ENCODE assay signal across 19 cellular contexts in the genomic region with DNA sequence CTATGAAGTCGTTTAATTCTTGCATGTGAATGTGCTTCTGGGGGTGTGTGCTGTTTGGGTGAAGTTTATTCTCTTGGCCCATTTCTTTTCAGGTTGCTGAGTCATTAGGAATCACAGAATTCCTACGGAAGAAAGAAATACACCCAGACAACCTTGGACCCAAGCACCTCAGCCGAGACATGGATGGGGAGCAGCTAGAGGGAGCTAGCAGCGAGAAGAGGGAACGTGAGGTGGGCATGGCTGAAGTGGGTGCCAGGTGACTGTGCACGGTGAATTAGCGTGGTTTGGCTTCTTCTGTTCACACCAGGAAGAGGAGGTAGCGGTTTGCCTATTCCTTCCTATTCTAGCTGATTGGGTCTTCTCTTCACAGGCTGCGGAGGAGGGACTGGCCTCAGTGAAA. TPM values are rescaled to one million over a fixed set of nuclear protein-coding genes. Genes with fewer than 3 reads are reported as not detected.
DNase-seq lines count a peak whose midpoint lies in the region; ATAC-seq, FAIRE-seq and TF ChIP-seq lines count a peak whose summit lies in the region.
"Had no signal": no experiment of that assay in that cellular context is flagged by ENCODE, and none has a peak within 500 bp of the region (broad histone marks: within the 10 kb centered on the region; RNA-seq: fewer than 3 reads in every experiment).

No MANE protein-coding gene starts in this region.

- H3K27ac Mint-ChIP-seq in endothelial cell (ENCODE audit: unreplicated experiment), result no peak overlapping the region

- no peaks in the 10 kb centered on the region for H3K9me3 ChIP-seq in HUES64 (ENCODE audit: insufficient read depth, low read depth, low read length)
- no peaks in the 10 kb centered on the region for H3K9me3 ChIP-seq in upper lobe of right lung
- H3K9me3 ChIP-seq: BE2C, SK-N-SH had no signal

- no peak for FAIRE-seq in D721Med (lab: Jason Lieb, UNC)

- H3K36me3 Mint-ChIP-seq in endothelial cell (ENCODE audit: low read depth, unreplicated experiment), result peaks cover 34% of the 10 kb centered on the region

- no peak overlapping the region for H3K9ac ChIP-seq in HUES64 (ENCODE audit: low read depth, low read length)
- H3K9ac ChIP-seq: SK-N-SH had no signal

- H3K4me3 Mint-ChIP-seq in endothelial cell (ENCODE audit: unreplicated experiment), result peak overlapping the region; percentile 6

- intact Hi-C loops in upper lobe of right lung (cut with DNase I), result no loop called here

- H3K27ac ChIP-seq in HUES64 (ENCODE audit: low read depth, low read length) (peak overlapping the region; percentile 18; the same call in 1 of the 2 replicates), angular gyrus (ENCODE audit: low read depth, low read length) (peak overlapping the region; percentile 30), upper lobe of right lung (no peak overlapping the region)
- H3K27ac ChIP-seq: HL-60, PC-9 had no signal

- H3K27me3 Mint-ChIP-seq in endothelial cell (ENCODE audit: unreplicated experiment), result peaks cover 2% of the 10 kb centered on the region

- DNase-seq in endothelial cell (ENCODE audit: low spot score), result no peak
- DNase-seq in upper lobe of right lung, result peak; percentile 31
- no peak for DNase-seq in D721Med (ENCODE audit: insufficient read length, low spot score)
- DNase-seq in NCI-H82 treated with DMSO at 0.1 percent for 48 hours (lab: John Stamatoyannopoulos, UW; ENCODE audit: unreplicated experiment), result no peak
- no peak for DNase-seq in NCI-H774 (lab: John Stamatoyannopoulos, UW)
- DNase-seq: BE2C, DMS79, HCEC 1CT, KG1, NCI-H1092, NCI-H1436, NCI-H1930, NCI-H69, SIG-M5, SK-N-SH had no signal

- H3K36me3 ChIP-seq in HUES64 (ENCODE audit: insufficient read depth, low read length) (peaks cover 62% of the 10 kb centered on the region), upper lobe of right lung (peaks cover 56% of the 10 kb centered on the region)

- no peaks in the 10 kb centered on the region for H3K9me3 Mint-ChIP-seq in endothelial cell (ENCODE audit: unreplicated experiment)

- 89% methylated on average over 9 of the region's 9 CpGs for WGBS in HUES64

- H3K27me3 ChIP-seq in HUES64 (ENCODE audit: insufficient read depth, low read length) (no peaks in the 10 kb centered on the region), upper lobe of right lung (no peaks in the 10 kb centered on the region)
- H3K27me3 ChIP-seq: BE2C had no signal

- H3K4me3 ChIP-seq in HUES64 (ENCODE audit: low read length), result no peak overlapping the region
- H3K4me3 ChIP-seq in upper lobe of right lung, result no peak overlapping the region
- H3K4me3 ChIP-seq: PC-9 had no signal

- peaks cover 7% of the 10 kb centered on the region for H3K4me1 Mint-ChIP-seq in endothelial cell (ENCODE audit: unreplicated experiment)

- TF ChIP-seq CTCF in endothelial cell (IDR thresholded peaks at IDR 0.05; ENCODE audit: unreplicated experiment) (no peak), upper lobe of right lung (IDR thresholded peaks at IDR 0.05) (no peak), D721Med (IDR thresholded peaks at IDR 0.05; ENCODE audit: insufficient read depth, missing control alignments) (no peak)

- no peak for ATAC-seq in upper lobe of right lung

- no peaks in the 10 kb centered on the region for H3K4me1 ChIP-seq in HUES64 (ENCODE audit: insufficient read depth, low read length)
- no peaks in the 10 kb centered on the region for H3K4me1 ChIP-seq in upper lobe of right lung
- H3K4me1 ChIP-seq: BE2C had no signal

RNA-seq across cellular contexts. Expression of gene ZNF839, which starts 19.2 kb away (rescaled TPM):
- 6.9 TPM for polyA plus RNA-seq in HUES64 (2013, experiment 1 of 2)
- 10.3 TPM for polyA plus RNA-seq in HUES64 (2013, experiment 2 of 2)
- total RNA-seq in endothelial cell (ENCODE audit: unreplicated experiment), result 18.5 TPM
- 10.1 TPM for total RNA-seq in upper lobe of right lung

RNA-seq across cellular contexts. Expression of gene CINP, which starts 24.0 kb away (rescaled TPM):
- 31.7 TPM for polyA plus RNA-seq in HUES64 (2013, experiment 1 of 2)
- 34.2 TPM for polyA plus RNA-seq in HUES64 (2013, experiment 2 of 2)
- total RNA-seq in endothelial cell (ENCODE audit: unreplicated experiment) (26.1 TPM), upper lobe of right lung (34.4 TPM)

RNA-seq across cellular contexts. Expression of gene TECPR2, which starts 24.0 kb away (rescaled TPM):
- 7.9 TPM for polyA plus RNA-seq in HUES64 (2013, experiment 1 of 2)
- polyA plus RNA-seq in HUES64 (2013, experiment 2 of 2), result 10.0 TPM
- total RNA-seq in endothelial cell (ENCODE audit: unreplicated experiment), result 28.9 TPM
- total RNA-seq in upper lobe of right lung, result 21.4 TPM

RNA-seq across cellular contexts. Expression of gene MOK, which starts 33.8 kb away (rescaled TPM):
- polyA plus RNA-seq in HUES64 (2013, experiment 1 of 2), result 3.4 TPM
- polyA plus RNA-seq in HUES64 (2013, experiment 2 of 2), result 3.3 TPM
- total RNA-seq in endothelial cell (ENCODE audit: unreplicated experiment) (5.8 TPM), upper lobe of right lung (6.3 TPM)
